Comparison of ENCODE assay signal across 9 cellular contexts in the genomic region with DNA sequence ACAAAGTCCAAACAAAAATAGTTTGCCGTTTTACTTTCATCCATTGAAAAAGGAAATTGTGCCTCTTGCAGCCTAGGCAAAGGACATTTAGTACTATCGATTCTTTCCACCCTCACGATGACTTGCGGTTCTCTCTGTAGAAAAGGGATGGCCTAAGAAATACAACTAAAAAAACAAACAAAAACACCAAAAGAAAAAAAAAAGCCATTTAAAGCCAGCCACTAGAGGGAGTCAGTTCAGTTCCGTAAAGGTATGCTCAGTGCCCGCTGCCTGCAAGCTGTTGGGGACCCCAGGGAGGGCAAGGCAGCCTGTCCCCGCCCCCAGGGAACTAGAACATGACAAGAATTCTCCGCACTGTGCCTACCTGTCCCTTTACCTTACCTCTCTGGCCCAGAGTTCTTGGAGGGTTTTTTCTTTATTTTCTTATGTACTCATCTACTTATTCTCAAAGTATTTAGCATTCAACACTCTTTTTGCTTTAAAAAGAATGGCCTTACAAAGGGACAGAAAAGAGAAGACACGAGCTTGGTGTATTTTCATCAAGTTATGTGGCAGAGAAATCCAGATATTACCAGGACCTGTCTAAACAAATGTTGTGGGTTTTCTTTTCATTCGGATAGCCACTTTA. TPM values are rescaled to one million over a fixed set of nuclear protein-coding genes. Genes with fewer than 3 reads are reported as not detected.
A peak's percentile ranks its signal among the peaks of the same experiment; 100 is the strongest.
DNase-seq lines count a peak whose midpoint lies in the region; ATAC-seq and TF ChIP-seq lines count a peak whose summit lies in the region.
"Had no signal": no experiment of that assay in that cellular context is flagged by ENCODE, and none has a peak within 500 bp of the region (broad histone marks: within the 10 kb centered on the region; RNA-seq: fewer than 3 reads in every experiment).

No MANE protein-coding gene starts in this region.

- DNase-seq in CD4-positive, alpha-beta memory T cell = peak in 4 of 5 donors; percentile 25 to 37 (median 32)
- DNase-seq in NCI-H69 (lab: John Stamatoyannopoulos, UW) (peak; percentile 63), activated T-cell treated with anti-CD3 and anti-CD28 coated beads for 1 hour (ENCODE audit: low read depth) (peak; percentile 8), fibroblast of villous mesenchyme (ENCODE audit: low read depth) (peak; percentile 83), pons (ENCODE audit: low spot score) (peak; percentile 24)

- no peak overlapping the region for H3K4me3 ChIP-seq in CD4-positive, alpha-beta memory T cell (ENCODE audit: low read length in 2 of 2)
- H3K4me3 ChIP-seq in fibroblast of villous mesenchyme (ENCODE audit: low read depth, low read length) = no peak overlapping the region

- no peak overlapping the region for H3K27ac ChIP-seq in CD4-positive, alpha-beta memory T cell (ENCODE audit: low read depth, low read length)

- H3K4me1 ChIP-seq in CD4-positive, alpha-beta memory T cell (ENCODE audit: insufficient read depth, low read length) = no peaks in the 10 kb centered on the region

- peaks cover 4 to 15% of the 10 kb centered on the region in 2 donors for H3K27me3 Mint-ChIP-seq in CD4-positive, alpha-beta memory T cell

- no peaks in the 10 kb centered on the region for H3K36me3 ChIP-seq in CD4-positive, alpha-beta memory T cell (ENCODE audit: insufficient read depth, low read length)

- intact Hi-C loops in CD4-positive, alpha-beta memory T cell (cut with micrococcal nuclease) = loop anchor here (1.0 kb wide), 1 partner anchor 376 kb away; no protein-coding TSS in a partner anchor

- CTCF ChIA-PET in CD4-positive, alpha-beta memory T cell (lab: Charles Lee; ENCODE audit: partially characterized antibody) = interaction anchor here (0.9 to 5.4 kb wide), 11 partner anchors 8 to 376 kb away, joined by 3 to 62 read pairs (median 5); no protein-coding TSS in a partner anchor

- no peaks in the 10 kb centered on the region for H3K9me3 Mint-ChIP-seq in CD4-positive, alpha-beta memory T cell

- no peaks in the 10 kb centered on the region for H3K9me3 ChIP-seq in CD4-positive, alpha-beta memory T cell (ENCODE audit: control insufficient read depth in 1 of 2, low read length in 2 of 2)

- peak; percentile 77 for TF ChIP-seq CTCF in fibroblast of villous mesenchyme (IDR thresholded peaks at IDR 0.05; ENCODE audit: insufficient read depth, low read depth, low read length)

- no peak overlapping the region for H3K27ac Mint-ChIP-seq in CD4-positive, alpha-beta memory T cell

- POLR2A ChIA-PET in CD4-positive, alpha-beta memory T cell (lab: Charles Lee; ENCODE audit: partially characterized antibody) = no interaction called here

- no peaks in the 10 kb centered on the region for H3K36me3 Mint-ChIP-seq in CD4-positive, alpha-beta memory T cell

- H3K27me3 ChIP-seq in CD4-positive, alpha-beta memory T cell (ENCODE audit: insufficient read depth, low read length) = no peaks in the 10 kb centered on the region

- H3K4me3 Mint-ChIP-seq in CD4-positive, alpha-beta memory T cell = peak overlapping the region in 1 of 8 donors; percentile 6

- H3K4me1 Mint-ChIP-seq in CD4-positive, alpha-beta memory T cell = peaks cover 0 to 3% (median 1%) of the 10 kb centered on the region in 4 donors

- peak; percentile 47 for ATAC-seq in GM19463 (IDR thresholded peaks at IDR 0.05; ENCODE audit: unreplicated experiment)
- ATAC-seq in HG02970 (IDR thresholded peaks at IDR 0.05; ENCODE audit: low FRiP score, unreplicated experiment) = no peak
- ATAC-seq in HG02852 (IDR thresholded peaks at IDR 0.05; ENCODE audit: unreplicated experiment) = no peak

RNA-seq across cellular contexts. Expression of gene NR2E3, which starts 29.9 kb away (rescaled TPM):
- not detected for total RNA-seq in CD4-positive, alpha-beta memory T cell
- not detected for polyA plus RNA-seq in CD4-positive, alpha-beta memory T cell
- total RNA-seq in fibroblast of villous mesenchyme = 0.86 and 0.97 TPM in 2 replicates
- total RNA-seq: T-helper 1 cell treated with Interleukin-12 subunit alpha and Interleukin-12 subunit beta and Interleukin-4 antibody, amounts not matched to agents 30 ng/mL and 1 ng/mL, for 36 hours had no signal

Comparison
In these comparisons a context has a peak if more than half of its experiments do, and no peak if none do; other contexts are left out.
1. DNase-seq: peak in every context shown above with its lines; median percentile 83 in fibroblast of villous mesenchyme; 63 in NCI-H69; 32 in CD4-positive, alpha-beta memory T cell; 24 in pons; 8 in activated T-cell treated with anti-CD3 and anti-CD28 coated beads for 1 hour.